ENCODE assay signal across 8 cellular contexts in the genomic region with DNA sequence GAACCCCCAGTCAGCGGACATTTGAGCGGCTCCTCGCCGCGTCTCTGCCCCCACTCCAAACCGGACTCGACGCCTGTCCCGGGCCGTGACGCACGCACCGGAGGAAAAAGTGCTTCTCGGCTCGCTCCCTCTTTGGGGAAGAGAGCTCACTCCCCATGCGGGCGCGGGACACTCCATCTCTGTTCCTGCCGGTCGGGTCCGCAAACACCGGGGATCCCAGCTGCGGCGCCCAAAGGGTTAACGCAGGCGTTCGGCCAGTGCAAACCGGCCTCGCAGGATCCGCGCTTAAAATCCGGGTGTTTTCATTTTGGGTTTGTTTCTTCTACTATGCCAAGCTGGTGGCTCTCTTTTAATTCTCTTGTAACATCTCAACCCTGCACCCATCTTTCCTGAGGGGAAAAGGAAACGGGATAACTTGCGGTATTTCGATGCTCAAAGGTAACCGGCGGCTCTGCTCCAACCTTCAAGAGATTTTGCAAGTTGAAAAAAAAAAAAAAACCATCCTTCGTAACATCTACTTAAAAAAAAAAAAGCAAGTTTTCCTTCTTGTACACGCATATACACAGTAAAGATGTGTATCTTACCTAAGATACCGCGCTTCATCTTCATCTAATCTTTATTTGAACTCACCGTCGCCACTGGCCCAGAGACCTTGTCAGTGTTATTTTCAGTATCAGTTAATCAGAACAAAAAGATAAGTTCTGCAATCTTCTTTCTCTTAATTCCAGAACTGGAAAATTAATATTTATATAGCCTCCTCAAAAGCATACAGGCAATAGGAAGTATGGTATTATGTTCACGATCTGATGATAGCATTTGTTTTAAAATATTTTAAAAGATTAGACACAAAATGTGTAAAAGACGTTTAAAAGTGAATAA. TPM values are rescaled to one million over a fixed set of nuclear protein-coding genes. Genes with fewer than 3 reads are reported as not detected.
DNase-seq lines count a peak whose midpoint lies in the region; ATAC-seq and TF ChIP-seq lines count a peak whose summit lies in the region.

No MANE protein-coding gene starts in this region.

- H3F3A ChIP-seq in MM.1S (ENCODE audit: insufficient read depth, low read length), result 0 out of 2 replicates have a peak, but pooled peaks cover 3% of the 10 kb centered on the region

- peak overlapping the region; percentile 88 for H2AFZ ChIP-seq in MM.1S (ENCODE audit: low read length)

- intact Hi-C loops in psoas muscle (cut with DNase I), result loop anchor here in 1 of 2 donors (5.0 to 10.0 kb wide), 4 partner anchors 43 to 545 kb away; no protein-coding TSS in a partner anchor

- H3K4me1 ChIP-seq in MM.1S (ENCODE audit: low read length), result peaks cover 9% of the 10 kb centered on the region; the same call in 1 of the 2 replicates
- H3K4me1 ChIP-seq in adipocyte (ENCODE audit: control insufficient read depth, insufficient read depth, low read length), result peaks cover 18% of the 10 kb centered on the region
- H3K4me1 ChIP-seq in right atrium auricular region, result peaks cover 0 to 12% of the 10 kb centered on the region in 2 donors
- H3K4me1 ChIP-seq in psoas muscle, result peaks cover 20% of the 10 kb centered on the region

- H3K79me2 ChIP-seq in MM.1S (ENCODE audit: low read length), result peaks cover 30% of the 10 kb centered on the region

- no peaks in the 10 kb centered on the region for H3K9me2 ChIP-seq in MM.1S (replicated peaks; ENCODE audit: insufficient read depth, low read length)

- peak; percentile 5 for ATAC-seq in GM19025 (IDR thresholded peaks at IDR 0.05; ENCODE audit: low read depth, unreplicated experiment)
- ATAC-seq in psoas muscle, result peak in 3 of 4 donors; percentile 15 to 40 (median 23)

- H3K9ac ChIP-seq in MM.1S (ENCODE audit: low read length), result peak overlapping the region; percentile 94
- peak overlapping the region; percentile 95 for H3K9ac ChIP-seq in adipocyte (ENCODE audit: low read length)

- H3K27me3 ChIP-seq in MM.1S (replicated peaks; ENCODE audit: insufficient read depth, low read length), result 0 out of 2 replicates have a peak, but pooled peaks cover 4% of the 10 kb centered on the region
- H3K27me3 ChIP-seq in adipocyte (replicated peaks; ENCODE audit: control insufficient read depth, insufficient read depth, low read length), result no peaks in the 10 kb centered on the region
- no peaks in the 10 kb centered on the region for H3K27me3 ChIP-seq in right atrium auricular region
- no peaks in the 10 kb centered on the region for H3K27me3 ChIP-seq in psoas muscle (ENCODE audit: insufficient read depth in 3 of 3, low read length in 2 of 3)

- H3K27ac ChIP-seq in MM.1S (ENCODE audit: low read length) (peak overlapping the region; percentile 95), right atrium auricular region (peak overlapping the region; percentile 97 to 99), psoas muscle (peak overlapping the region; percentile 94)

- H3K9me3 ChIP-seq in MM.1S (replicated peaks; ENCODE audit: insufficient read depth, low read length), result no peaks in the 10 kb centered on the region
- no peaks in the 10 kb centered on the region for H3K9me3 ChIP-seq in adipocyte (ENCODE audit: control insufficient read depth, low read length)
- no peaks in the 10 kb centered on the region for H3K9me3 ChIP-seq in right atrium auricular region
- H3K9me3 ChIP-seq in psoas muscle, result no peaks in the 10 kb centered on the region

- H3K4me2 ChIP-seq in MM.1S (ENCODE audit: low read depth, low read length), result peak overlapping the region; percentile 95

- H3K4me3 ChIP-seq in AG09309 (ENCODE audit: control insufficient read depth, low read depth, low read length) (peak overlapping the region; percentile 94), MM.1S (ENCODE audit: low read length) (peak overlapping the region; percentile 82), adipocyte (ENCODE audit: low read length) (peak overlapping the region; percentile 99), right atrium auricular region (peak overlapping the region; percentile 91 to 93), psoas muscle (peak overlapping the region; percentile 91)

- DNase-seq in AG09309 (ENCODE audit: low read depth), result peak; percentile 14
- DNase-seq in MM.1S, result no peak
- DNase-seq in adipocyte (ENCODE audit: low read depth), result peak; percentile 69
- peak; percentile 77 for DNase-seq in right atrium auricular region (ENCODE audit: low spot score)
- peak; percentile 70 to 83 for DNase-seq in psoas muscle
- no peak for DNase-seq in GM19238 (ENCODE audit: insufficient read length, low spot score)
- DNase-seq in KG1 (lab: John Stamatoyannopoulos, UW), result no peak

- 2 to 4% (median 3%) methylated on average over 39 to 45 of the region's 45 CpGs for WGBS in psoas muscle, 3 donors

- H3K36me3 ChIP-seq in MM.1S (replicated peaks; ENCODE audit: insufficient read depth, low read length) (no peaks in the 10 kb centered on the region), adipocyte (ENCODE audit: control insufficient read depth, insufficient read depth, low read length, severe bottlenecking) (no peaks in the 10 kb centered on the region), right atrium auricular region (no peaks in the 10 kb centered on the region), psoas muscle (ENCODE audit: insufficient read depth in 1 of 2, low read depth in 1 of 2) (no peaks in the 10 kb centered on the region)

- TF ChIP-seq CTCF in AG09309 (IDR thresholded peaks at IDR 0.05; ENCODE audit: control insufficient read depth, insufficient read depth, low read depth, low read length, missing control alignments), result no peak
- TF ChIP-seq CTCF in MM.1S (IDR thresholded peaks at IDR 0.05; ENCODE audit: low read length), result no peak
- no peak for TF ChIP-seq CTCF in right atrium auricular region (IDR thresholded peaks at IDR 0.05)
- no peak for TF ChIP-seq CTCF in psoas muscle (IDR thresholded peaks at IDR 0.05)

- H4K20me1 ChIP-seq in MM.1S (ENCODE audit: insufficient read depth, low read length), result 0 out of 2 replicates have a peak, but pooled peaks cover 4% of the 10 kb centered on the region

RNA-seq across cellular contexts. Expression of a gene that starts 1.6 kb away (rescaled TPM):
- total RNA-seq in right atrium auricular region, result 10 to 100 TPM; 14.9 to 18.5 TPM
- total RNA-seq in psoas muscle, result 10 to 100 TPM; 27.8 to 45.6 (median 37.8) TPM
- 10 to 100 TPM; 14.3 to 54.0 (median 26.9) TPM for polyA plus RNA-seq in psoas muscle

Comparison
In these comparisons a context has a peak if more than half of its experiments do, and no peak if none do; other contexts are left out.
1. DNase-seq: peak in AG09309 (single experiment), adipocyte (single experiment), right atrium auricular region (single experiment) and psoas muscle (2 of 2); none in MM.1S (single experiment), GM19238 (single experiment) and KG1 (single experiment).
2. Peak in every context shown above with its lines, with median percentiles within 50 percentile points of each other: H3K4me3 ChIP-seq and H3K27ac ChIP-seq.